In genomic region chr14:102591944-102592772, GRCh38 we compare ENCODE assay signal across 8 cellular contexts. TPM values are rescaled to one million over a fixed set of nuclear protein-coding genes. Genes with fewer than 3 reads are reported as not detected.
DNase-seq lines count a peak whose midpoint lies in the region; ATAC-seq and TF ChIP-seq lines count a peak whose summit lies in the region.

Gene RCOR1 (plus strand): TSS chr14:102592649. CDS start chr14:102592887, 238 bp downstream.

- H3K4me1 Mint-ChIP-seq in activated CD4-positive, alpha-beta T cell treated with anti-CD3 and anti-CD28 coated beads, Interleukin-2, amount 10 ng/mL, durations not matched to agents 24 days and 14 days: peaks cover 23% of the 10 kb centered on the region

- DNase-seq in NCI-H526 treated with DMSO at 0.1 percent for 48 hours (lab: John Stamatoyannopoulos, UW) (peak; percentile 94), colonic mucosa (peak; percentile 99)
- peak; percentile 99 for DNase-seq in activated CD4-positive, alpha-beta T cell treated with anti-CD3 and anti-CD28 coated beads, Interleukin-2, amount 10 ng/mL, durations not matched to agents 24 days and 14 days
- DNase-seq in stimulated activated CD4-positive, alpha-beta T cell treated with anti-CD3 and anti-CD28 coated beads, Interleukin-1b, Interleukin-23, amount 100 ng/mL, for 24 hours (ENCODE audit: low read depth in 4 of 4, low spot score in 1 of 4): peak; percentile 90 to 98 (median 96)

- peak within 1 kb of the TSS; percentile 86 to 100 (median 98) for H3K4me3 ChIP-seq in BLaER1 treated with 17β-estradiol and CSF1 and Interleukin-3, amounts not matched to agents 10 nM and 100 nM
- H3K4me3 ChIP-seq in colonic mucosa: peak within 1 kb of the TSS; percentile 97

- H3K27me3 Mint-ChIP-seq in activated CD4-positive, alpha-beta T cell treated with anti-CD3 and anti-CD28 coated beads, Interleukin-2, amount 10 ng/mL, durations not matched to agents 24 days and 14 days: peaks cover 4% of the 10 kb centered on the region

- H3K27ac ChIP-seq in BLaER1 treated with 17β-estradiol and CSF1 and Interleukin-3, amounts not matched to agents 10 nM and 100 nM: peak within 1 kb of the TSS; percentile 97 to 100 (median 99)
- H3K27ac ChIP-seq in colonic mucosa (peak within 1 kb of the TSS; percentile 98), layer of hippocampus (ENCODE audit: low read depth, low read length) (peak within 1 kb of the TSS; percentile 92)

- H3K27ac Mint-ChIP-seq in activated CD4-positive, alpha-beta T cell treated with anti-CD3 and anti-CD28 coated beads, Interleukin-2, amount 10 ng/mL, durations not matched to agents 24 days and 14 days: peak within 1 kb of the TSS; percentile 95

- H3K36me3 Mint-ChIP-seq in activated CD4-positive, alpha-beta T cell treated with anti-CD3 and anti-CD28 coated beads, Interleukin-2, amount 10 ng/mL, durations not matched to agents 24 days and 14 days (ENCODE audit: low read depth): peaks cover 12% of the 10 kb centered on the region

- H3K9ac ChIP-seq in BLaER1 treated with 17β-estradiol and CSF1 and Interleukin-3, amounts not matched to agents 10 nM and 100 nM: peak within 1 kb of the TSS; percentile 96 to 99 (median 98)
- peak within 1 kb of the TSS; percentile 89 to 95 for H3K9ac ChIP-seq in colonic mucosa (ENCODE audit: low read depth in 2 of 2, low read length in 2 of 2)

- peak within 1 kb of the TSS; percentile 83 to 98 (median 93) for H3K4me2 ChIP-seq in BLaER1 treated with 17β-estradiol and CSF1 and Interleukin-3, amounts not matched to agents 10 nM and 100 nM

- H4K20me1 ChIP-seq in BLaER1 treated with 17β-estradiol and CSF1 and Interleukin-3, amounts not matched to agents 10 nM and 100 nM: peaks cover 28 to 45% (median 40%) of the 10 kb centered on the region in 11 experiments; a peak in 21 of 22 replicates

- no peaks in the 10 kb centered on the region for H3K27me3 ChIP-seq in BLaER1 treated with 17β-estradiol and CSF1 and Interleukin-3, amounts not matched to agents 10 nM and 100 nM
- no peaks in the 10 kb centered on the region for H3K27me3 ChIP-seq in colonic mucosa
- H3K27me3 ChIP-seq in layer of hippocampus (ENCODE audit: control insufficient read depth, insufficient read depth, low read length): no peaks in the 10 kb centered on the region

- TF ChIP-seq CTCF in colonic mucosa (IDR thresholded peaks at IDR 0.05): no peak

- H3K9me3 Mint-ChIP-seq in activated CD4-positive, alpha-beta T cell treated with anti-CD3 and anti-CD28 coated beads, Interleukin-2, amount 10 ng/mL, durations not matched to agents 24 days and 14 days: no peaks in the 10 kb centered on the region

- ATAC-seq in GM19351 (IDR thresholded peaks at IDR 0.05; ENCODE audit: unreplicated experiment) (peak; percentile 64), HG03520 (IDR thresholded peaks at IDR 0.05; ENCODE audit: unreplicated experiment) (peak; percentile 61)

- H3K9me3 ChIP-seq in BLaER1 treated with 17β-estradiol and CSF1 and Interleukin-3, amounts not matched to agents 10 nM and 100 nM (replicated peaks in 1 of 11): no peaks in the 10 kb centered on the region
- no peaks in the 10 kb centered on the region for H3K9me3 ChIP-seq in colonic mucosa

- peaks cover 32 to 56% (median 48%) of the 10 kb centered on the region in 10 experiments for H3K4me1 ChIP-seq in BLaER1 treated with 17β-estradiol and CSF1 and Interleukin-3, amounts not matched to agents 10 nM and 100 nM
- H3K4me1 ChIP-seq in colonic mucosa: no peaks in the 10 kb centered on the region

- intact Hi-C loops in activated CD4-positive, alpha-beta T cell treated with anti-CD3 and anti-CD28 coated beads, Interleukin-2, amount 10 ng/mL, durations not matched to agents 24 days and 14 days (cut with micrococcal nuclease): loop anchor here (1.0 to 5.0 kb wide), 6 partner anchors 67 to 743 kb away; partner anchors contain the start of genes CINP, DYNC1H1, EIF5 and TECPR2
- intact Hi-C loops in colonic mucosa (cut with DNase I): no loop called here

- peaks cover 14 to 24% (median 22%) of the 10 kb centered on the region in 11 experiments for H3K36me3 ChIP-seq in BLaER1 treated with 17β-estradiol and CSF1 and Interleukin-3, amounts not matched to agents 10 nM and 100 nM
- H3K36me3 ChIP-seq in colonic mucosa: no peaks in the 10 kb centered on the region

- H3K4me3 Mint-ChIP-seq in activated CD4-positive, alpha-beta T cell treated with anti-CD3 and anti-CD28 coated beads, Interleukin-2, amount 10 ng/mL, durations not matched to agents 24 days and 14 days: peak within 1 kb of the TSS; percentile 94

RNA-seq across cellular contexts. Expression of gene RCOR1, which starts in this region (rescaled TPM):
- 21.8 and 24.0 TPM in 2 replicates for total RNA-seq in activated CD4-positive, alpha-beta T cell treated with anti-CD3 and anti-CD28 coated beads, Interleukin-2, amount 10 ng/mL, durations not matched to agents 24 days and 14 days
- total RNA-seq in colonic mucosa: 10 to 100 TPM; 30.0 to 43.2 TPM

Comparison
In these comparisons a context has a peak if more than half of its experiments do, and no peak if none do; other contexts are left out.
1. Peak in every context shown above with its lines: DNase-seq, ATAC-seq, H3K4me3 ChIP-seq and H3K27ac ChIP-seq.